8 cellular contexts compared by ENCODE assay signal in genomic region chr11:67267188-67268035, GRCh38. TPM values are rescaled to one million over a fixed set of nuclear protein-coding genes. Genes with fewer than 3 reads are reported as not detected.
DNase-seq lines count a peak whose midpoint lies in the region; ATAC-seq lines count a peak whose summit lies in the region.

No MANE protein-coding gene starts in this region.

- peaks cover 63% of the 10 kb centered on the region for H3K4me1 ChIP-seq in Karpas-422 (ENCODE audit: low read length)

- peak overlapping the region; percentile 87 for H3K4me3 ChIP-seq in Karpas-422 (ENCODE audit: low read length)

- H3K27ac Mint-ChIP-seq in immature natural killer cell, result peak overlapping the region; percentile 96 to 99 (median 98)
- H3K27ac Mint-ChIP-seq in stimulated activated naive CD8-positive, alpha-beta T cell treated with anti-CD3 and anti-CD28 coated beads, Interleukin-15, amount 100 ng/mL, for 72 hours, result peak overlapping the region; percentile 99

- no peak overlapping the region for H2AFZ ChIP-seq in Karpas-422 (ENCODE audit: low read length)

- peaks cover 7% of the 10 kb centered on the region; the same call in 1 of the 2 replicates for H4K20me1 ChIP-seq in Karpas-422 (ENCODE audit: insufficient read depth, low read depth, low read length)

- peaks cover 54% of the 10 kb centered on the region for H3K79me2 ChIP-seq in Karpas-422 (ENCODE audit: low read length)

- H3K36me3 Mint-ChIP-seq in immature natural killer cell, result peaks cover 4 to 22% (median 12%) of the 10 kb centered on the region in 3 donors

- peaks cover 29 to 47% (median 39%) of the 10 kb centered on the region in 3 donors for H3K27me3 Mint-ChIP-seq in immature natural killer cell (ENCODE audit: low read depth in 3 of 3)
- H3K27me3 Mint-ChIP-seq in stimulated activated naive CD8-positive, alpha-beta T cell treated with anti-CD3 and anti-CD28 coated beads, Interleukin-15, amount 100 ng/mL, for 72 hours, result no peaks in the 10 kb centered on the region

- peaks cover 67 to 78% of the 10 kb centered on the region in 2 donors for H3K4me1 Mint-ChIP-seq in immature natural killer cell
- peaks cover 83% of the 10 kb centered on the region for H3K4me1 Mint-ChIP-seq in stimulated activated naive CD8-positive, alpha-beta T cell treated with anti-CD3 and anti-CD28 coated beads, Interleukin-15, amount 100 ng/mL, for 72 hours

- DNase-seq in DMS153 (lab: John Stamatoyannopoulos, UW) (peak; percentile 51), Karpas-422 (peak; percentile 64), immature natural killer cell (peak in 2 of 3 donors; percentile 69 to 73), amniotic stem cell (lab: John Stamatoyannopoulos, UW) (no peak), hypothalamus (lab: John Stamatoyannopoulos, UW) (no peak), anterior cingulate cortex (lab: John Stamatoyannopoulos, UW) (no peak)
- DNase-seq in stimulated activated naive CD8-positive, alpha-beta T cell treated with anti-CD3 and anti-CD28 coated beads, Interleukin-15, amount 100 ng/mL, for 72 hours, result peak in 1 of 2 donors; percentile 44

- H3K4me2 ChIP-seq in Karpas-422 (ENCODE audit: low read depth, low read length, poor library complexity, severe bottlenecking), result peak overlapping the region; percentile 86

- peak overlapping the region; percentile 98 for H3K4me3 Mint-ChIP-seq in immature natural killer cell
- H3K4me3 Mint-ChIP-seq in stimulated activated naive CD8-positive, alpha-beta T cell treated with anti-CD3 and anti-CD28 coated beads, Interleukin-15, amount 100 ng/mL, for 72 hours, result peak overlapping the region; percentile 93 to 95

- no peaks in the 10 kb centered on the region for H3K9me2 ChIP-seq in Karpas-422 (replicated peaks; ENCODE audit: insufficient read depth, low read length)

- H3K9me3 Mint-ChIP-seq in immature natural killer cell, result no peaks in the 10 kb centered on the region
- H3K9me3 Mint-ChIP-seq in stimulated activated naive CD8-positive, alpha-beta T cell treated with anti-CD3 and anti-CD28 coated beads, Interleukin-15, amount 100 ng/mL, for 72 hours, result no peaks in the 10 kb centered on the region

- peak overlapping the region; percentile 89 for H3K9ac ChIP-seq in Karpas-422 (ENCODE audit: low read length)

- no peaks in the 10 kb centered on the region for H3K27me3 ChIP-seq in Karpas-422 (ENCODE audit: low read length)

- ATAC-seq in stimulated activated naive CD8-positive, alpha-beta T cell treated with anti-CD3 and anti-CD28 coated beads, Interleukin-15, amount 100 ng/mL, for 72 hours, result peak; percentile 0

- H3K9me3 ChIP-seq in Karpas-422 (ENCODE audit: low read length), result no peaks in the 10 kb centered on the region

- peak overlapping the region; percentile 96 for H3K27ac ChIP-seq in Karpas-422 (ENCODE audit: low read length)
- peak overlapping the region; percentile 83 for H3K27ac ChIP-seq in angular gyrus (ENCODE audit: low read depth, low read length)

- peaks cover 11% of the 10 kb centered on the region; the same call in 1 of the 2 replicates for H3K36me3 ChIP-seq in Karpas-422 (ENCODE audit: insufficient read depth, low read length)

RNA-seq across cellular contexts. Expression of gene GRK2, which starts 1.1 kb away (rescaled TPM):
- 94.7 and 190 TPM in 2 replicates for total RNA-seq in Karpas-422 (2014; rRNA removed; shearing (Covaris generic); ENCODE audit: low replicate concordance)
- polyA plus RNA-seq in immature natural killer cell, result 10 to 100 TPM; 15.2 to 25.9 (median 22.9) TPM

RNA-seq across cellular contexts. Expression of gene ANKRD13D, which starts 21.7 kb away (rescaled TPM):
- 31.3 and 91.8 TPM in 2 replicates for total RNA-seq in Karpas-422 (2014; rRNA removed; shearing (Covaris generic); ENCODE audit: low replicate concordance)
- polyA plus RNA-seq in immature natural killer cell, result 10 to 100 TPM; 12.4 to 26.7 (median 14.2) TPM

RNA-seq across cellular contexts. Expression of gene SSH3, which starts 35.9 kb away (rescaled TPM):
- 0.61 and 0.82 TPM in 2 replicates for total RNA-seq in Karpas-422 (2014; rRNA removed; shearing (Covaris generic); ENCODE audit: low replicate concordance)
- polyA plus RNA-seq in immature natural killer cell, result 1 to 10 TPM; 1.1 to 4.8 (median 2.3) TPM

Comparison
In these comparisons a context has a peak if more than half of its experiments do, and no peak if none do; other contexts are left out.
1. DNase-seq: peak in DMS153 (single experiment), Karpas-422 (single experiment) and immature natural killer cell (2 of 3); none in amniotic stem cell (single experiment), hypothalamus (0 of 51) and anterior cingulate cortex (0 of 58).